9 cellular contexts compared by ENCODE assay signal in the genomic region with DNA sequence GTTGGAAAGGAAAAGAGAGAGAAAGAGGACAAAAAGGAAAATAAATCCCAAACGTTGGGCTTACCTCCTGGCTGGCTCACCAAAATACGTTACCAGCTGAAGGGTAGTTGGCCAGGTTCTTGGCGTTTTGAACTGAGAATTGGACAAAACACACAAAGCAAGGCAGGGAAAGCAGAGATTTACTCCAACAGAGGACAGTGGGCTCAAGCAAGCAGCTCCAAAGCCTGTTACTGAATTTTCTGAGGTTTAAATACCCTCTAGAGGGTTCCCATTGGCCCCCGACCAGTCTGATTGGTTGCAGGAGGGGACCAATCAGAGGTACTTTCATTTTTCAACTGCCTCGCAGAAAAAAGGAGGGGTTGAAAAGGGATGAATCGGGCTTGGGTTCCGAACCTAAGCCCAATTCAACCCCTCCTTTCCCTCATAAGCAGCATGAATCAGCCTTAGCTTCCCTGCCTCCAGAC. TPM values are rescaled to one million over a fixed set of nuclear protein-coding genes. Genes with fewer than 3 reads are reported as not detected.
DNase-seq lines count a peak whose midpoint lies in the region; ATAC-seq and TF ChIP-seq lines count a peak whose summit lies in the region.
"Had no signal": no experiment of that assay in that cellular context is flagged by ENCODE, and none has a peak within 500 bp of the region (broad histone marks: within the 10 kb centered on the region; RNA-seq: fewer than 3 reads in every experiment).

No MANE protein-coding gene starts in this region.

- no peak for TF ChIP-seq CTCF in foreskin fibroblast (IDR thresholded peaks at IDR 0.05; ENCODE audit: low read depth, low read length)

- H3K9me3 Mint-ChIP-seq in activated CD4-positive, alpha-beta T cell treated with anti-CD3 and anti-CD28 coated beads, Interleukin-2, amount 10 ng/mL, durations not matched to agents 7 days and 5 days = no peaks in the 10 kb centered on the region

- H3K36me3 Mint-ChIP-seq in activated CD4-positive, alpha-beta T cell treated with anti-CD3 and anti-CD28 coated beads, Interleukin-2, amount 10 ng/mL, durations not matched to agents 7 days and 5 days (ENCODE audit: low read depth) = no peaks in the 10 kb centered on the region

- POLR2A ChIA-PET in activated CD4-positive, alpha-beta T cell treated with anti-CD3 and anti-CD28 coated beads, Interleukin-2, amount 10 ng/mL, durations not matched to agents 7 days and 5 days (lab: Charles Lee) = no interaction called here

- H3K36me3 ChIP-seq in SK-N-MC (ENCODE audit: insufficient read depth, low read length) (no peaks in the 10 kb centered on the region), subcutaneous abdominal adipose tissue (ENCODE audit: control insufficient read depth in 5 of 5, insufficient read depth in 5 of 5, low read length in 5 of 5) (no peaks in the 10 kb centered on the region)

- peaks cover 20% of the 10 kb centered on the region for H3K4me1 Mint-ChIP-seq in activated CD4-positive, alpha-beta T cell treated with anti-CD3 and anti-CD28 coated beads, Interleukin-2, amount 10 ng/mL, durations not matched to agents 7 days and 5 days

- H3K27ac ChIP-seq in SK-N-MC (no peak overlapping the region), subcutaneous abdominal adipose tissue (ENCODE audit: low read depth, low read length) (no peak overlapping the region)

- no peaks in the 10 kb centered on the region for H3K9me3 ChIP-seq in SK-N-MC (ENCODE audit: low read depth, low read length)
- H3K9me3 ChIP-seq in subcutaneous abdominal adipose tissue (ENCODE audit: control insufficient read depth in 5 of 5, low read length in 5 of 5) = no peaks in the 10 kb centered on the region

- no peak for ATAC-seq in GM18858 (IDR thresholded peaks at IDR 0.05; ENCODE audit: unreplicated experiment)

- H3K4me3 Mint-ChIP-seq in activated CD4-positive, alpha-beta T cell treated with anti-CD3 and anti-CD28 coated beads, Interleukin-2, amount 10 ng/mL, durations not matched to agents 7 days and 5 days = peak overlapping the region; percentile 32

- peak overlapping the region; percentile 73 for H3K4me3 ChIP-seq in SK-N-MC
- peak overlapping the region; percentile 28 to 33 for H3K4me3 ChIP-seq in foreskin fibroblast (ENCODE audit: low read depth in 1 of 2, low read length in 2 of 2)
- H3K4me3 ChIP-seq in subcutaneous abdominal adipose tissue (ENCODE audit: low read depth in 1 of 5, low read length in 5 of 5) = peak overlapping the region; percentile 46 to 80 (median 66)

- no peaks in the 10 kb centered on the region for H3K27me3 ChIP-seq in subcutaneous abdominal adipose tissue (ENCODE audit: control insufficient read depth in 5 of 5, insufficient read depth in 4 of 5, low read length in 5 of 5)

- H3K4me1 ChIP-seq in subcutaneous abdominal adipose tissue (ENCODE audit: control insufficient read depth in 5 of 5, insufficient read depth in 5 of 5, low read length in 5 of 5) = peaks cover 0 to 21% (median 16%) of the 10 kb centered on the region in 5 donors

- DNase-seq in activated CD4-positive, alpha-beta T cell treated with anti-CD3 and anti-CD28 coated beads, Interleukin-2, amount 10 ng/mL, durations not matched to agents 7 days and 5 days = no peak
- DNase-seq in activated CD4-positive, alpha-beta T cell treated with anti-CD3 and anti-CD28 coated beads for 48 hours = no peak
- DNase-seq in SK-N-MC (ENCODE audit: low read depth, low spot score) (no peak), foreskin fibroblast (no peak), NCI-H774 (lab: John Stamatoyannopoulos, UW) (no peak), NCI-H2196 (lab: John Stamatoyannopoulos, UW; ENCODE audit: unreplicated experiment) (no peak)
- DNase-seq: AML-193 had no signal

- H3K9ac ChIP-seq in SK-N-MC (ENCODE audit: insufficient read length) = peak overlapping the region; percentile 28
- H3K9ac ChIP-seq in subcutaneous abdominal adipose tissue (ENCODE audit: low read length in 5 of 5) = peak overlapping the region in 3 of 5 donors; percentile 22 to 48 (median 44)

- peak overlapping the region; percentile 44 for H3K27ac Mint-ChIP-seq in activated CD4-positive, alpha-beta T cell treated with anti-CD3 and anti-CD28 coated beads, Interleukin-2, amount 10 ng/mL, durations not matched to agents 7 days and 5 days

- no peaks in the 10 kb centered on the region for H3K27me3 Mint-ChIP-seq in activated CD4-positive, alpha-beta T cell treated with anti-CD3 and anti-CD28 coated beads, Interleukin-2, amount 10 ng/mL, durations not matched to agents 7 days and 5 days

- CTCF ChIA-PET in activated CD4-positive, alpha-beta T cell treated with anti-CD3 and anti-CD28 coated beads, Interleukin-2, amount 10 ng/mL, durations not matched to agents 7 days and 5 days (lab: Charles Lee) = interaction anchor here (1.1 kb wide), 1 partner anchor 11 kb away, joined by 3 read pairs; no protein-coding TSS in a partner anchor

RNA-seq across cellular contexts. Expression of a gene that starts 55.6 kb away (rescaled TPM):
- total RNA-seq in activated CD4-positive, alpha-beta T cell treated with anti-CD3 and anti-CD28 coated beads, Interleukin-2, amount 10 ng/mL, durations not matched to agents 7 days and 5 days = not detected
